Comparison of ENCODE assay signal across 9 cellular contexts in genomic region chr14:61444215-61444768, GRCh38.
DNase-seq lines count a peak whose midpoint lies in the region; ATAC-seq and TF ChIP-seq lines count a peak whose summit lies in the region.
"Had no signal": no experiment of that assay in that cellular context is flagged by ENCODE, and none has a peak within 500 bp of the region (broad histone marks: within the 10 kb centered on the region; RNA-seq: fewer than 3 reads in every experiment).

No MANE protein-coding gene starts in this region.

- no peaks in the 10 kb centered on the region for H3K27me3 ChIP-seq in ovary
- H3K27me3 ChIP-seq in MG63: no peaks in the 10 kb centered on the region

- no peak overlapping the region for H3K4me3 ChIP-seq in ovary
- H3K4me3 ChIP-seq in MG63: no peak overlapping the region

- H3K4me1 ChIP-seq in ovary (ENCODE audit: insufficient read depth): peaks cover 4% of the 10 kb centered on the region

- intact Hi-C loops in ovary (cut with DNase I): no loop called here

- H3K27ac ChIP-seq in ovary: no peak overlapping the region
- H3K27ac ChIP-seq: 22Rv1 had no signal

- TF ChIP-seq CTCF in ovary (IDR thresholded peaks at IDR 0.05): no peak

- TF ChIP-seq POLR2A in ovary (IDR thresholded peaks at IDR 0.05): no peak

- ATAC-seq in HG03521 (IDR thresholded peaks at IDR 0.05; ENCODE audit: unreplicated experiment): peak; percentile 93

- TF ChIP-seq EP300 in ovary (IDR thresholded peaks at IDR 0.05): no peak

- H3K9me3 ChIP-seq in ovary (no peaks in the 10 kb centered on the region), MG63 (no peaks in the 10 kb centered on the region)

- H3K36me3 ChIP-seq in ovary (no peaks in the 10 kb centered on the region), MG63 (no peaks in the 10 kb centered on the region)

- peak; percentile 82 for DNase-seq in NK-92 treated with Interleukin-12 subunit alpha and Interleukin-12 subunit beta, amount 100 ng/mL, for 24 hours (lab: John Stamatoyannopoulos, UW)
- DNase-seq in NK-92 (lab: John Stamatoyannopoulos, UW; ENCODE audit: unreplicated experiment) (no peak), ovary (no peak), MG63 (no peak), DMS 273 treated with DMSO at 0.1 percent for 48 hours (lab: John Stamatoyannopoulos, UW) (no peak)
- peak; percentile 51 for DNase-seq in activated CD8-positive, alpha-beta memory T cell treated with anti-CD3 and anti-CD28 coated beads, Interleukin-2, amount 50 U/mL, for 1 hour (ENCODE audit: extremely low read depth)
- DNase-seq in stimulated activated CD4-positive, alpha-beta T cell treated with anti-CD3 and anti-CD28 coated beads, Interleukin-1b, Interleukin-23, amount 100 ng/mL, for 48 hours: peak; percentile 69

- WGBS in ovary, 3 donors: 68 to 75% (median 69%) methylated on average over 5 of the region's 5 CpGs

Comparison
In these comparisons a context has a peak if more than half of its experiments do, and no peak if none do; other contexts are left out.
1. DNase-seq: peak in NK-92 treated with Interleukin-12 subunit alpha and Interleukin-12 subunit beta, amount 100 ng/mL, for 24 hours (single experiment), activated CD8-positive, alpha-beta memory T cell treated with anti-CD3 and anti-CD28 coated beads, Interleukin-2, amount 50 U/mL, for 1 hour (single experiment) and stimulated activated CD4-positive, alpha-beta T cell treated with anti-CD3 and anti-CD28 coated beads, Interleukin-1b, Interleukin-23, amount 100 ng/mL, for 48 hours (single experiment); none in NK-92 (single experiment), ovary (0 of 5), MG63 (single experiment) and DMS 273 treated with DMSO at 0.1 percent for 48 hours (single experiment).